In genomic region chr12:54689984-54690383, GRCh38 we compare ENCODE assay signal across 17 cellular contexts. TPM values are rescaled to one million over a fixed set of nuclear protein-coding genes. Genes with fewer than 3 reads are reported as not detected.
DNase-seq lines count a peak whose midpoint lies in the region; ATAC-seq and TF ChIP-seq lines count a peak whose summit lies in the region.
"Had no signal": no experiment of that assay in that cellular context is flagged by ENCODE, and none has a peak within 500 bp of the region (broad histone marks: within the 10 kb centered on the region; RNA-seq: fewer than 3 reads in every experiment).

No MANE protein-coding gene starts in this region.

- POLR2A ChIA-PET in A673 (lab: Charles Lee; ENCODE audit: low non-redundant PET) (interaction anchor here (0.5 kb wide), 1 partner anchor 164 kb away, joined by 3 read pairs; no protein-coding TSS in a partner anchor), PC-3 (lab: Charles Lee; ENCODE audit: unreplicated experiment) (no interaction called here)

- no peaks in the 10 kb centered on the region for H3K79me2 ChIP-seq in PC-3 (ENCODE audit: low read length)
- no peaks in the 10 kb centered on the region for H3K79me2 ChIP-seq in hepatocyte

- H3K4me3 ChIP-seq in A673 (ENCODE audit: low read depth, low read length, poor library complexity, severe bottlenecking) = no peak overlapping the region
- no peak overlapping the region for H3K4me3 ChIP-seq in PC-3 (ENCODE audit: low read length)
- H3K4me3 ChIP-seq in hepatocyte = no peak overlapping the region
- H3K4me3 ChIP-seq: BLaER1, esophagus squamous epithelium, lower lobe of right lung, pancreas had no signal

- H2AFZ ChIP-seq in PC-3 (ENCODE audit: low read length) (no peak overlapping the region), hepatocyte (no peak overlapping the region)

- in situ Hi-C loops in GM13977 (cut with MboI; ENCODE audit: low pct_unique_long_range_greater_than_20kb, low sequenced_read_pairs, unreplicated experiment) = no loop called here

- no peaks in the 10 kb centered on the region for H4K20me1 ChIP-seq in PC-3 (ENCODE audit: low read length)
- H4K20me1 ChIP-seq in hepatocyte (ENCODE audit: insufficient read depth, poor library complexity, severe bottlenecking) = no peaks in the 10 kb centered on the region
- H4K20me1 ChIP-seq: BLaER1 had no signal

- DNase-seq in A673 (ENCODE audit: low spot score) = peak; percentile 37
- DNase-seq in GM13977 (ENCODE audit: low spot score) = no peak
- peak; percentile 21 for DNase-seq in PC-3
- peak; percentile 24 for DNase-seq in hepatocyte (ENCODE audit: low spot score)
- no peak for DNase-seq in cerebellar nuclear complex (lab: John Stamatoyannopoulos, UW)
- no peak for DNase-seq in activated T-cell treated with anti-CD3 and anti-CD28 coated beads for 4 hours
- DNase-seq in NCI-H774 (lab: John Stamatoyannopoulos, UW) = no peak
- DNase-seq: activated T-cell treated with anti-CD3 and anti-CD28 coated beads, Interleukin-2, amount 50 U/mL, for 72 hours; esophagus squamous epithelium; lower lobe of right lung; NCI-H2029; pancreas; stimulated activated CD4-positive, alpha-beta T cell treated with anti-CD3 and anti-CD28 coated beads, Interleukin-4, amount 100 ng/mL, for 24 hours had no signal

- BruUV-seq in A673 (replicated peaks; lab: Mats Ljungman, UMichigan) (no TSS peak), PC-3 (replicated peaks; lab: Mats Ljungman, UMichigan) (no TSS peak)

- H3K36me3 ChIP-seq in A673 (ENCODE audit: insufficient read depth, low read length, poor library complexity, severe bottlenecking) (no peaks in the 10 kb centered on the region), PC-3 (ENCODE audit: low read depth, low read length) (no peaks in the 10 kb centered on the region), hepatocyte (replicated peaks; ENCODE audit: insufficient read depth, low read depth) (no peaks in the 10 kb centered on the region)
- H3K36me3 ChIP-seq: BLaER1, esophagus squamous epithelium, lower lobe of right lung, pancreas had no signal

- H3K27me3 ChIP-seq in A673 (replicated peaks; ENCODE audit: insufficient read depth, low read depth, low read length, poor library complexity) (no peaks in the 10 kb centered on the region), PC-3 (ENCODE audit: low read length) (peaks cover 57% of the 10 kb centered on the region), hepatocyte (no peaks in the 10 kb centered on the region)
- H3K27me3 ChIP-seq: BLaER1 had no signal

- no peak overlapping the region for H3K4me2 ChIP-seq in PC-3 (ENCODE audit: low read length)
- H3K4me2 ChIP-seq in hepatocyte = no peak overlapping the region
- H3K4me2 ChIP-seq: BLaER1 had no signal

- intact Hi-C loops in A673 (cut with micrococcal nuclease; ENCODE audit: unreplicated experiment) = loop anchor here (5.0 kb wide), 1 partner anchor 33 kb away; no protein-coding TSS in a partner anchor
- intact Hi-C loops in PC-3 (cut with micrococcal nuclease) = no loop called here

- CTCF ChIA-PET in A673 (lab: Charles Lee) (interaction anchor here (0.9 kb wide), 1 partner anchor 12 kb away, joined by 3 read pairs; no protein-coding TSS in a partner anchor), PC-3 (lab: Charles Lee) (interaction anchor here (1.0 kb wide), 1 partner anchor 12 kb away, joined by 5 read pairs; no protein-coding TSS in a partner anchor)

- ATAC-seq in PC-3 = peak; percentile 57; the same call in 1 of the 2 replicates
- ATAC-seq in HG02678 (IDR thresholded peaks at IDR 0.05; ENCODE audit: unreplicated experiment) = no peak
- ATAC-seq: activated T-cell treated with anti-CD3 and anti-CD28 coated beads, Interleukin-2, amount 50 U/mL, for 72 hours; lower lobe of right lung; pancreas had no signal

- TF ChIP-seq CTCF in A673 (conservative IDR thresholded peaks at IDR 0.05; ENCODE audit: low read depth, low read length) (peak; percentile 51), GM13977 (IDR thresholded peaks at IDR 0.05; ENCODE audit: extremely low read depth, insufficient read depth, missing control alignments) (peak; percentile 31), PC-3 (conservative IDR thresholded peaks at IDR 0.05; ENCODE audit: low read depth, low read length) (peak; percentile 46; the same call in 1 of the 2 replicates), hepatocyte (IDR thresholded peaks at IDR 0.05; ENCODE audit: poor library complexity) (peak; percentile 33)

- 23% methylated on average over 2 of the region's 2 CpGs for WGBS in hepatocyte (ENCODE audit: low lambda C conversion rate, missing lambda C conversion rate)

- H3K27ac ChIP-seq in A673 (ENCODE audit: low read depth, low read length, poor library complexity, severe bottlenecking) (no peak overlapping the region), PC-3 (ENCODE audit: low read length) (no peak overlapping the region), hepatocyte (no peak overlapping the region)
- H3K27ac ChIP-seq: BLaER1, esophagus squamous epithelium, lower lobe of right lung, pancreas had no signal

- no peaks in the 10 kb centered on the region for H3K9me2 ChIP-seq in PC-3 (replicated peaks; ENCODE audit: low read length)
- no peaks in the 10 kb centered on the region for H3K9me2 ChIP-seq in hepatocyte (replicated peaks; ENCODE audit: insufficient read depth)

- no peak overlapping the region for H3K9ac ChIP-seq in PC-3 (ENCODE audit: low read length)
- H3K9ac ChIP-seq: BLaER1 had no signal

- H3K4me1 ChIP-seq in A673 (ENCODE audit: insufficient read depth, low read length, poor library complexity, severe bottlenecking) (no peaks in the 10 kb centered on the region), PC-3 (ENCODE audit: insufficient read depth, low read length) (no peaks in the 10 kb centered on the region), hepatocyte (ENCODE audit: insufficient read depth) (no peaks in the 10 kb centered on the region)
- H3K4me1 ChIP-seq: BLaER1, esophagus squamous epithelium had no signal

- H3K9me3 ChIP-seq in A673 (ENCODE audit: low read depth, low read length, poor library complexity, severe bottlenecking) (no peaks in the 10 kb centered on the region), PC-3 (ENCODE audit: low read length) (no peaks in the 10 kb centered on the region), hepatocyte (ENCODE audit: low read depth) (no peaks in the 10 kb centered on the region)
- H3K9me3 ChIP-seq: esophagus squamous epithelium, lower lobe of right lung, pancreas had no signal

- no peaks in the 10 kb centered on the region for H3F3A ChIP-seq in PC-3 (ENCODE audit: low read length, unreplicated experiment)

RNA-seq across cellular contexts. Expression of gene DCD, which starts 41.8 kb away (rescaled TPM):
- total RNA-seq in A673 (2021) (not detected in 2 replicates), PC-3 (2014; rRNA removed) (not detected in 2 replicates), hepatocyte (not detected in 2 replicates)
- polyA plus RNA-seq in hepatocyte = not detected in 2 replicates
- total RNA-seq: activated T-cell treated with anti-CD3 and anti-CD28 coated beads, Interleukin-2, amount 50 U/mL, for 72 hours; cardiac septum; esophagus squamous epithelium; lower lobe of right lung; pancreas; subcutaneous adipose tissue had no signal
- polyA plus RNA-seq: pancreas had no signal

RNA-seq across cellular contexts. Expression of gene LACRT, which starts 55.3 kb away (rescaled TPM):
- not detected in 2 replicates for total RNA-seq in A673 (2021)
- not detected in 2 replicates for total RNA-seq in PC-3 (2014; rRNA removed)
- total RNA-seq in hepatocyte = not detected in 2 replicates
- not detected in 2 replicates for polyA plus RNA-seq in hepatocyte
- total RNA-seq: activated T-cell treated with anti-CD3 and anti-CD28 coated beads, Interleukin-2, amount 50 U/mL, for 72 hours; cardiac septum; esophagus squamous epithelium; lower lobe of right lung; pancreas; subcutaneous adipose tissue had no signal
- polyA plus RNA-seq: pancreas had no signal

Comparison
In these comparisons a context has a peak if more than half of its experiments do, and no peak if none do; other contexts are left out.
1. DNase-seq: peak in A673 (single experiment), PC-3 (single experiment) and hepatocyte (single experiment); none in GM13977 (single experiment), cerebellar nuclear complex (0 of 2), activated T-cell treated with anti-CD3 and anti-CD28 coated beads for 4 hours (single experiment) and NCI-H774 (single experiment).
2. Peak in every context shown above with its lines, with median percentiles within 50 percentile points of each other: CTCF ChIP-seq.